In the genomic region with DNA sequence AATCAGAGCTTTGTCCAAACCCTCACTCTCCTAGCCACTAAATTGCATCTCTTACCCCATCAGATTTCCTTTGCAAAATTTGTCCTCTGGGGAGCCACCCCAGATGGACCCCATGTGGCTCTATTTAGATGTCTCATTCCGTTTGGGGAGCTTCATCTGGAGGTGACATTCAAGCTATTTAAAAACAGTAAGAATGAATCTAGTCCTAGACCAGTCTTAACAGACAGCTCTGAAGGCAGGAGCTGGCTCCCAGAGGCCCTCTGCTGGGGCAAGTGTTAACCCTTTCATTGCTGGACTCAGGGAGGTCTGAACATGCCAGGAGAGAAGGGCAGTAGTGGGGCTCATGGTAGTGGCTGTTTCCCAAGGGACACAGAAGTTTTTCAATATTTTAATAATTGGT, we compare ENCODE assay signal across 2 cellular contexts.
TF ChIP-seq lines count a peak whose summit lies in the region.

No MANE protein-coding gene starts in this region.

TF ChIP-seq in IMR-90, 13 proteins besides CTCF, POLR2A, EP300 and RAD21:
- TF ChIP-seq MXI1 (IDR thresholded peaks at IDR 0.05; ENCODE audit: borderline replicate concordance, low read depth, low read length) (no peak), CEBPB (IDR thresholded peaks at IDR 0.05; ENCODE audit: low read depth, low read length) (no peak), MAFK (IDR thresholded peaks at IDR 0.05; ENCODE audit: low read depth, low read length) (no peak), NFE2L2 (IDR thresholded peaks at IDR 0.05; ENCODE audit: low read depth, low read length) (no peak), BHLHE40 (IDR thresholded peaks at IDR 0.05; ENCODE audit: low read depth, low read length) (no peak), MAZ (IDR thresholded peaks at IDR 0.05; ENCODE audit: borderline replicate concordance, low read depth, low read length) (no peak), SMC3 (IDR thresholded peaks at IDR 0.05; ENCODE audit: low read depth, low read length) (no peak), CHD1 (IDR thresholded peaks at IDR 0.05; ENCODE audit: low read depth, low read length) (no peak), RCOR1 (IDR thresholded peaks at IDR 0.05; ENCODE audit: insufficient replicate concordance, low read length) (no peak), FOS (IDR thresholded peaks at IDR 0.05; ENCODE audit: low read depth, low read length) (no peak), RFX5 (IDR thresholded peaks at IDR 0.05; ENCODE audit: low read depth, low read length) (no peak)
- TF ChIP-seq, protein P1, sequence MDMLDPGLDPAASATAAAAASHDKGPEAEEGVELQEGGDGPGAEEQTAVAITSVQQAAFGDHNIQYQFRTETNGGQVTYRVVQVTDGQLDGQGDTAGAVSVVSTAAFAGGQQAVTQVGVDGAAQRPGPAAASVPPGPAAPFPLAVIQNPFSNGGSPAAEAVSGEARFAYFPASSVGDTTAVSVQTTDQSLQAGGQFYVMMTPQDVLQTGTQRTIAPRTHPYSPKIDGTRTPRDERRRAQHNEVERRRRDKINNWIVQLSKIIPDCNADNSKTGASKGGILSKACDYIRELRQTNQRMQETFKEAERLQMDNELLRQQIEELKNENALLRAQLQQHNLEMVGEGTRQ (IDR thresholded peaks at IDR 0.05; ENCODE audit: low read depth, low read length): no peak
- TF ChIP-seq, protein P2, sequence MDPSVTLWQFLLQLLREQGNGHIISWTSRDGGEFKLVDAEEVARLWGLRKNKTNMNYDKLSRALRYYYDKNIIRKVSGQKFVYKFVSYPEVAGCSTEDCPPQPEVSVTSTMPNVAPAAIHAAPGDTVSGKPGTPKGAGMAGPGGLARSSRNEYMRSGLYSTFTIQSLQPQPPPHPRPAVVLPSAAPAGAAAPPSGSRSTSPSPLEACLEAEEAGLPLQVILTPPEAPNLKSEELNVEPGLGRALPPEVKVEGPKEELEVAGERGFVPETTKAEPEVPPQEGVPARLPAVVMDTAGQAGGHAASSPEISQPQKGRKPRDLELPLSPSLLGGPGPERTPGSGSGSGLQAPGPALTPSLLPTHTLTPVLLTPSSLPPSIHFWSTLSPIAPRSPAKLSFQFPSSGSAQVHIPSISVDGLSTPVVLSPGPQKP (IDR thresholded peaks at IDR 0.05; ENCODE audit: borderline replicate concordance, low read depth, low read length): no peak

TF ChIP-seq in H1, 55 proteins besides CTCF, POLR2A, EP300 and RAD21:
- TF ChIP-seq BACH1 (IDR thresholded peaks at IDR 0.05; ENCODE audit: low read length) (no peak), CBX8 (IDR thresholded peaks at IDR 0.05; ENCODE audit: borderline replicate concordance, low read depth, low read length) (no peak), GTF2F1 (IDR thresholded peaks at IDR 0.05; ENCODE audit: borderline replicate concordance, low read depth, low read length) (no peak)
